ENCODE assay signal across 1 cellular context in the genomic region with DNA sequence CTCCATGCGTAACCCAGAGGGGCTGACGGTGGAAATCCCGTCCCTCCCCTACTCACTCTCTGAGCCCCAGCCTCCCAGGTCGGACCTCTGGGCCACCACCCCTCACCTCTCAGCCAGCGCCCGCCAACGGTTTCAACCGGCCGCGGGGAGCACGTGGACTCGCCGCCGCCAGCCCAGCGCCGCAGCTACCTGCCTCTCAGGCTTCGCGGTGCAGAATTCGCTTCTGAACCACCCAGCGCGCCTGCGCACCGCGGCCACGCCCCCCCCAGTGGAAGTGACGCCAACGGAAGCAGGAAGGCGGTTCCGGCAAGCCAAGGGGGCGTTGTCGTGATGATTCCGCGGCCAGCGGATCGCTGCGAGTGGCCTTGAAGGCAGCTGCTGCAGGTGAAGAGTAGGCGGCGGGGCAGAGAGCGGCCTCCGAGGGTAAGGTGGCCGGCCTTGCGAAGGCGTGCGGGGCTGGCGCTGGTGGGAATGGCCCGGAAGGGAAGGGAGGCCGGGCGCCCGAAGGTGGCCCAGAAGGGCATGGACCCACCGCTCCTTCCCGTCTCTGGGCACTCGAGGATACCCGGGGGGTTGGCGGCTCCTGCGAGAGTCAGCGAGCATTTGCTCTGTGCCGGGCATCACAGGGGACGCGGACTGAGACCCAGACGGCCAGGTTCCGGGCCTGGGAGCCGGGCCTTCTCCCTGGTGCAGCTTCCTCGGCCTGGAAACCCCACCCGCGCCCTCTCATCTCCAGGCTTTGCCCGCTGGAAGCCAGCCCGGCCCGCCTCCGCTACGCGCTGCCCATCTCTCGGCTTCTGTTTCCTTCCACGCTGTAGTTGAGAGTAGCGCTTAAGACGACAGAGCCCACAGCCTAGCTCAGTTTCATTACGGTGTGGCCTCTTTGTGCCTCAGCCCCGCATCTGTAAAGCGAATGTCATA.
TF ChIP-seq lines count a peak whose summit lies in the region.

A gene with protein sequence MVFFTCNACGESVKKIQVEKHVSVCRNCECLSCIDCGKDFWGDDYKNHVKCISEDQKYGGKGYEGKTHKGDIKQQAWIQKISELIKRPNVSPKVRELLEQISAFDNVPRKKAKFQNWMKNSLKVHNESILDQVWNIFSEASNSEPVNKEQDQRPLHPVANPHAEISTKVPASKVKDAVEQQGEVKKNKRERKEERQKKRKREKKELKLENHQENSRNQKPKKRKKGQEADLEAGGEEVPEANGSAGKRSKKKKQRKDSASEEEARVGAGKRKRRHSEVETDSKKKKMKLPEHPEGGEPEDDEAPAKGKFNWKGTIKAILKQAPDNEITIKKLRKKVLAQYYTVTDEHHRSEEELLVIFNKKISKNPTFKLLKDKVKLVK (minus strand): TSS at position 225 of the 921 bp plus-strand sequence. CDS start 6,412 bp downstream, outside the sequence.
A gene with protein sequence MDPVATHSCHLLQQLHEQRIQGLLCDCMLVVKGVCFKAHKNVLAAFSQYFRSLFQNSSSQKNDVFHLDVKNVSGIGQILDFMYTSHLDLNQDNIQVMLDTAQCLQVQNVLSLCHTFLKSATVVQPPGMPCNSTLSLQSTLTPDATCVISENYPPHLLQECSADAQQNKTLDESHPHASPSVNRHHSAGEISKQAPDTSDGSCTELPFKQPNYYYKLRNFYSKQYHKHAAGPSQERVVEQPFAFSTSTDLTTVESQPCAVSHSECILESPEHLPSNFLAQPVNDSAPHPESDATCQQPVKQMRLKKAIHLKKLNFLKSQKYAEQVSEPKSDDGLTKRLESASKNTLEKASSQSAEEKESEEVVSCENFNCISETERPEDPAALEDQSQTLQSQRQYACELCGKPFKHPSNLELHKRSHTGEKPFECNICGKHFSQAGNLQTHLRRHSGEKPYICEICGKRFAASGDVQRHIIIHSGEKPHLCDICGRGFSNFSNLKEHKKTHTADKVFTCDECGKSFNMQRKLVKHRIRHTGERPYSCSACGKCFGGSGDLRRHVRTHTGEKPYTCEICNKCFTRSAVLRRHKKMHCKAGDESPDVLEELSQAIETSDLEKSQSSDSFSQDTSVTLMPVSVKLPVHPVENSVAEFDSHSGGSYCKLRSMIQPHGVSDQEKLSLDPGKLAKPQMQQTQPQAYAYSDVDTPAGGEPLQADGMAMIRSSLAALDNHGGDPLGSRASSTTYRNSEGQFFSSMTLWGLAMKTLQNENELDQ (plus strand): TSS at position 322 of the 921 bp plus-strand sequence. CDS start 9,695 bp downstream, outside the sequence.

TF ChIP-seq in HepG2, 621 proteins besides CTCF, POLR2A, EP300 and RAD21 (continued from another document):
- TF ChIP-seq, protein P1, sequence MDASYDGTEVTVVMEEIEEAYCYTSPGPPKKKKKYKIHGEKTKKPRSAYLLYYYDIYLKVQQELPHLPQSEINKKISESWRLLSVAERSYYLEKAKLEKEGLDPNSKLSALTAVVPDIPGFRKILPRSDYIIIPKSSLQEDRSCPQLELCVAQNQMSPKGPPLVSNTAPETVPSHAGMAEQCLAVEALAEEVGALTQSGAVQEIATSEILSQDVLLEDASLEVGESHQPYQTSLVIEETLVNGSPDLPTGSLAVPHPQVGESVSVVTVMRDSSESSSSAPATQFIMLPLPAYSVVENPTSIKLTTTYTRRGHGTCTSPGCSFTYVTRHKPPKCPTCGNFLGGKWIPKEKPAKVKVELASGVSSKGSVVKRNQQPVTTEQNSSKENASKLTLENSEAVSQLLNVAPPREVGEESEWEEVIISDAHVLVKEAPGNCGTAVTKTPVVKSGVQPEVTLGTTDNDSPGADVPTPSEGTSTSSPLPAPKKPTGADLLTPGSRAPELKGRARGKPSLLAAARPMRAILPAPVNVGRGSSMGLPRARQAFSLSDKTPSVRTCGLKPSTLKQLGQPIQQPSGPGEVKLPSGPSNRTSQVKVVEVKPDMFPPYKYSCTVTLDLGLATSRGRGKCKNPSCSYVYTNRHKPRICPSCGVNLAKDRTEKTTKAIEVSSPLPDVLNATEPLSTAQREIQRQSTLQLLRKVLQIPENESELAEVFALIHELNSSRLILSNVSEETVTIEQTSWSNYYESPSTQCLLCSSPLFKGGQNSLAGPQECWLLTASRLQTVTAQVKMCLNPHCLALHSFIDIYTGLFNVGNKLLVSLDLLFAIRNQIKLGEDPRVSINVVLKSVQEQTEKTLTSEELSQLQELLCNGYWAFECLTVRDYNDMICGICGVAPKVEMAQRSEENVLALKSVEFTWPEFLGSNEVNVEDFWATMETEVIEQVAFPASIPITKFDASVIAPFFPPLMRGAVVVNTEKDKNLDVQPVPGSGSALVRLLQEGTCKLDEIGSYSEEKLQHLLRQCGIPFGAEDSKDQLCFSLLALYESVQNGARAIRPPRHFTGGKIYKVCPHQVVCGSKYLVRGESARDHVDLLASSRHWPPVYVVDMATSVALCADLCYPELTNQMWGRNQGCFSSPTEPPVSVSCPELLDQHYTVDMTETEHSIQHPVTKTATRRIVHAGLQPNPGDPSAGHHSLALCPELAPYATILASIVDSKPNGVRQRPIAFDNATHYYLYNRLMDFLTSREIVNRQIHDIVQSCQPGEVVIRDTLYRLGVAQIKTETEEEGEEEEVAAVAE (CRISPR knock-in tag; IDR thresholded peaks at IDR 0.05; ENCODE audit: borderline replicate concordance): 0 out of 2 replicates have a peak, but pooled peaks have one; percentile 46
- TF ChIP-seq, protein P2, sequence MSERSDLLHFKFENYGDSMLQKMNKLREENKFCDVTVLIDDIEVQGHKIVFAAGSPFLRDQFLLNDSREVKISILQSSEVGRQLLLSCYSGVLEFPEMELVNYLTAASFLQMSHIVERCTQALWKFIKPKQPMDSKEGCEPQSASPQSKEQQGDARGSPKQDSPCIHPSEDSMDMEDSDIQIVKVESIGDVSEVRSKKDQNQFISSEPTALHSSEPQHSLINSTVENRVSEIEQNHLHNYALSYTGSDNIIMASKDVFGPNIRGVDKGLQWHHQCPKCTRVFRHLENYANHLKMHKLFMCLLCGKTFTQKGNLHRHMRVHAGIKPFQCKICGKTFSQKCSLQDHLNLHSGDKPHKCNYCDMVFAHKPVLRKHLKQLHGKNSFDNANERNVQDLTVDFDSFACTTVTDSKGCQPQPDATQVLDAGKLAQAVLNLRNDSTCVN (CRISPR knock-in tag; IDR thresholded peaks at IDR 0.05; ENCODE audit: borderline replicate concordance): no peak; the same call in none of the 2 replicates
- TF ChIP-seq HOXA7 (CRISPR knock-in tag; IDR thresholded peaks at IDR 0.05): no peak
- TF ChIP-seq KLF16 (CRISPR knock-in tag; IDR thresholded peaks at IDR 0.05): peak; percentile 90 to 97; a peak in 3 of 4 replicates
- TF ChIP-seq ZNF567 (CRISPR knock-in tag; IDR thresholded peaks at IDR 0.05; ENCODE audit: borderline replicate concordance): no peak
- no peak for TF ChIP-seq ZNF383 (CRISPR knock-in tag; IDR thresholded peaks at IDR 0.05; ENCODE audit: borderline replicate concordance)
- TF ChIP-seq ZNF333 (CRISPR knock-in tag; IDR thresholded peaks at IDR 0.05; ENCODE audit: borderline replicate concordance): no peak
- no peak for TF ChIP-seq ZNF382 (CRISPR knock-in tag; IDR thresholded peaks at IDR 0.05; ENCODE audit: borderline replicate concordance)
- peak; percentile 75; the same call in 1 of the 2 replicates for TF ChIP-seq ZNF329 (CRISPR knock-in tag; IDR thresholded peaks at IDR 0.05; ENCODE audit: low read depth)
- TF ChIP-seq, protein P3, sequence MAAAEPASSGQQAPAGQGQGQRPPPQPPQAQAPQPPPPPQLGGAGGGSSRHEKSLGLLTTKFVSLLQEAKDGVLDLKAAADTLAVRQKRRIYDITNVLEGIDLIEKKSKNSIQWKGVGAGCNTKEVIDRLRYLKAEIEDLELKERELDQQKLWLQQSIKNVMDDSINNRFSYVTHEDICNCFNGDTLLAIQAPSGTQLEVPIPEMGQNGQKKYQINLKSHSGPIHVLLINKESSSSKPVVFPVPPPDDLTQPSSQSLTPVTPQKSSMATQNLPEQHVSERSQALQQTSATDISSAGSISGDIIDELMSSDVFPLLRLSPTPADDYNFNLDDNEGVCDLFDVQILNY (CRISPR knock-in tag; conservative IDR thresholded peaks at IDR 0.05): no peak; the same call in 1 of the 2 replicates
- TF ChIP-seq, protein P4, sequence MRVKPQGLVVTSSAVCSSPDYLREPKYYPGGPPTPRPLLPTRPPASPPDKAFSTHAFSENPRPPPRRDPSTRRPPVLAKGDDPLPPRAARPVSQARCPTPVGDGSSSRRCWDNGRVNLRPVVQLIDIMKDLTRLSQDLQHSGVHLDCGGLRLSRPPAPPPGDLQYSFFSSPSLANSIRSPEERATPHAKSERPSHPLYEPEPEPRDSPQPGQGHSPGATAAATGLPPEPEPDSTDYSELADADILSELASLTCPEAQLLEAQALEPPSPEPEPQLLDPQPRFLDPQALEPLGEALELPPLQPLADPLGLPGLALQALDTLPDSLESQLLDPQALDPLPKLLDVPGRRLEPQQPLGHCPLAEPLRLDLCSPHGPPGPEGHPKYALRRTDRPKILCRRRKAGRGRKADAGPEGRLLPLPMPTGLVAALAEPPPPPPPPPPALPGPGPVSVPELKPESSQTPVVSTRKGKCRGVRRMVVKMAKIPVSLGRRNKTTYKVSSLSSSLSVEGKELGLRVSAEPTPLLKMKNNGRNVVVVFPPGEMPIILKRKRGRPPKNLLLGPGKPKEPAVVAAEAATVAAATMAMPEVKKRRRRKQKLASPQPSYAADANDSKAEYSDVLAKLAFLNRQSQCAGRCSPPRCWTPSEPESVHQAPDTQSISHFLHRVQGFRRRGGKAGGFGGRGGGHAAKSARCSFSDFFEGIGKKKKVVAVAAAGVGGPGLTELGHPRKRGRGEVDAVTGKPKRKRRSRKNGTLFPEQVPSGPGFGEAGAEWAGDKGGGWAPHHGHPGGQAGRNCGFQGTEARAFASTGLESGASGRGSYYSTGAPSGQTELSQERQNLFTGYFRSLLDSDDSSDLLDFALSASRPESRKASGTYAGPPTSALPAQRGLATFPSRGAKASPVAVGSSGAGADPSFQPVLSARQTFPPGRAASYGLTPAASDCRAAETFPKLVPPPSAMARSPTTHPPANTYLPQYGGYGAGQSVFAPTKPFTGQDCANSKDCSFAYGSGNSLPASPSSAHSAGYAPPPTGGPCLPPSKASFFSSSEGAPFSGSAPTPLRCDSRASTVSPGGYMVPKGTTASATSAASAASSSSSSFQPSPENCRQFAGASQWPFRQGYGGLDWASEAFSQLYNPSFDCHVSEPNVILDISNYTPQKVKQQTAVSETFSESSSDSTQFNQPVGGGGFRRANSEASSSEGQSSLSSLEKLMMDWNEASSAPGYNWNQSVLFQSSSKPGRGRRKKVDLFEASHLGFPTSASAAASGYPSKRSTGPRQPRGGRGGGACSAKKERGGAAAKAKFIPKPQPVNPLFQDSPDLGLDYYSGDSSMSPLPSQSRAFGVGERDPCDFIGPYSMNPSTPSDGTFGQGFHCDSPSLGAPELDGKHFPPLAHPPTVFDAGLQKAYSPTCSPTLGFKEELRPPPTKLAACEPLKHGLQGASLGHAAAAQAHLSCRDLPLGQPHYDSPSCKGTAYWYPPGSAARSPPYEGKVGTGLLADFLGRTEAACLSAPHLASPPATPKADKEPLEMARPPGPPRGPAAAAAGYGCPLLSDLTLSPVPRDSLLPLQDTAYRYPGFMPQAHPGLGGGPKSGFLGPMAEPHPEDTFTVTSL (CRISPR knock-in tag; IDR thresholded peaks at IDR 0.05; ENCODE audit: borderline replicate concordance): peak; percentile 42; the same call in 1 of the 2 replicates
- TF ChIP-seq DNMT1 (CRISPR knock-in tag; IDR thresholded peaks at IDR 0.05): peak; percentile 57; the same call in 1 of the 2 replicates
- no peak for TF ChIP-seq RORA (CRISPR knock-in tag; IDR thresholded peaks at IDR 0.05)
- TF ChIP-seq TCF12 (IDR thresholded peaks at IDR 0.05): no peak
- TF ChIP-seq TCF12 (CRISPR knock-in tag; IDR thresholded peaks at IDR 0.05): no peak
- no peak for TF ChIP-seq ZSCAN22 (CRISPR knock-in tag; IDR thresholded peaks at IDR 0.05)
- no peak for TF ChIP-seq GATA4 (IDR thresholded peaks at IDR 0.05; ENCODE audit: borderline replicate concordance, low read depth)
- TF ChIP-seq, protein P5, sequence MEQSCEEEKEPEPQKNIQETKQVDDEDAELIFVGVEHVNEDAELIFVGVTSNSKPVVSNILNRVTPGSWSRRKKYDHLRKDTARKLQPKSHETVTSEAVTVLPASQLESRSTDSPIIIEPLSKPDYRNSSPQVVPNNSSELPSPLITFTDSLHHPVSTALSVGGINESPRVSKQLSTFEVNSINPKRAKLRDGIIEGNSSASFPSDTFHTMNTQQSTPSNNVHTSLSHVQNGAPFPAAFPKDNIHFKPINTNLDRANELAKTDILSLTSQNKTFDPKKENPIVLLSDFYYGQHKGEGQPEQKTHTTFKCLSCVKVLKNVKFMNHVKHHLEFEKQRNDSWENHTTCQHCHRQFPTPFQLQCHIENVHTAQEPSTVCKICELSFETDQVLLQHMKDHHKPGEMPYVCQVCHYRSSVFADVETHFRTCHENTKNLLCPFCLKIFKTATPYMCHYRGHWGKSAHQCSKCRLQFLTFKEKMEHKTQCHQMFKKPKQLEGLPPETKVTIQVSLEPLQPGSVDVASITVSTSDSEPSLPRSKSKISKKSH (CRISPR knock-in tag; IDR thresholded peaks at IDR 0.05; ENCODE audit: borderline replicate concordance): peak; percentile 53; the same call in 1 of the 2 replicates
